Comparison of ENCODE assay signal across 18 cellular contexts in genomic region chr6:75755704-75756103, GRCh38.
"Had no signal": no experiment of that assay in that cellular context is flagged by ENCODE, and none has a peak within 500 bp of the region (broad histone marks: within the 10 kb centered on the region; RNA-seq: fewer than 3 reads in every experiment).

No MANE protein-coding gene starts in this region.

- H3K4me1 Mint-ChIP-seq: activated B cell treated with CpG ODN at 0.5 μM for 24 hours; activated CD4-positive, alpha-beta T cell treated with anti-CD3 and anti-CD28 coated beads, Interleukin-2, amount 10 ng/mL, durations not matched to agents 24 days and 14 days had no signal

- DNase-seq: activated B cell treated with CpG ODN at 0.5 μM for 24 hours; activated CD4-positive, alpha-beta T cell treated with anti-CD3 and anti-CD28 coated beads, Interleukin-2, amount 10 ng/mL, durations not matched to agents 24 days and 14 days; activated CD8-positive, alpha-beta memory T cell treated with anti-CD3 and anti-CD28 coated beads, Interleukin-2, amount 50 U/mL, for 48 hours; activated gamma-delta T cell treated with Interleukin-2 at 50 U/mL for 16 hours; activated naive CD8-positive, alpha-beta T cell treated with anti-CD3 and anti-CD28 coated beads for 36 hours; aorta; cerebellar nuclear complex; left lung; mucosa of descending colon; naive thymus-derived CD4-positive, alpha-beta T cell; stimulated activated CD4-positive, alpha-beta T cell treated with anti-CD3 and anti-CD28 coated beads, Interleukin-15, amount 100 ng/mL, for 24 hours; stimulated activated CD4-positive, alpha-beta T cell treated with anti-CD3 and anti-CD28 coated beads, Interleukin-4, amount 100 ng/mL, for 1 hour; stimulated activated naive B cell treated with anti-CD40 and anti-IgM and Interleukin-4, amounts not matched to agents 10 μg/mL and 1 μg/mL and 100 μg/mL, for 72 hours; thyroid gland had no signal

- H2AFZ ChIP-seq: hepatocyte, parathyroid adenoma had no signal

- H3K9me3 ChIP-seq: left lung, mucosa of descending colon, neutrophil, thyroid gland had no signal

- H3K27ac ChIP-seq: hepatocyte, left lung, neutrophil, parathyroid adenoma, thyroid gland had no signal

- H3K36me3 ChIP-seq: left lung, neutrophil, thyroid gland had no signal

- H3K4me3 Mint-ChIP-seq: activated B cell treated with CpG ODN at 0.5 μM for 24 hours; activated CD4-positive, alpha-beta T cell treated with anti-CD3 and anti-CD28 coated beads, Interleukin-2, amount 10 ng/mL, durations not matched to agents 24 days and 14 days; activated naive CD8-positive, alpha-beta T cell treated with anti-CD3 and anti-CD28 coated beads for 36 hours; dendritic cell treated with granulocyte-macrophage colony-stimulating factor and Interleukin-4, amounts not matched to agents 40 ng/mL and 50 ng/mL, for 4 days; naive thymus-derived CD4-positive, alpha-beta T cell; stimulated activated naive B cell treated with anti-CD40 and anti-IgM and Interleukin-4, amounts not matched to agents 10 μg/mL and 1 μg/mL and 100 μg/mL, for 72 hours had no signal

- H3K4me1 ChIP-seq: parathyroid adenoma had no signal

- H3K27me3 ChIP-seq: hepatocyte, thyroid gland had no signal

- H3K4me2 ChIP-seq: hepatocyte had no signal

- ATAC-seq: left lung; mucosa of descending colon; naive thymus-derived CD4-positive, alpha-beta T cell; stimulated activated naive B cell treated with anti-CD40 and anti-IgM and Interleukin-4, amounts not matched to agents 10 μg/mL and 1 μg/mL and 100 μg/mL, for 72 hours had no signal

- H3K4me3 ChIP-seq: hepatocyte, left lung, mucosa of descending colon, thyroid gland had no signal

- H3K9me3 Mint-ChIP-seq: activated B cell treated with CpG ODN at 0.5 μM for 24 hours; activated CD4-positive, alpha-beta T cell treated with anti-CD3 and anti-CD28 coated beads, Interleukin-2, amount 10 ng/mL, durations not matched to agents 24 days and 14 days; activated naive CD8-positive, alpha-beta T cell treated with anti-CD3 and anti-CD28 coated beads for 36 hours; dendritic cell treated with granulocyte-macrophage colony-stimulating factor and Interleukin-4, amounts not matched to agents 40 ng/mL and 50 ng/mL, for 4 days; stimulated activated naive B cell treated with anti-CD40 and anti-IgM and Interleukin-4, amounts not matched to agents 10 μg/mL and 1 μg/mL and 100 μg/mL, for 72 hours had no signal

- H3K27ac Mint-ChIP-seq: activated B cell treated with CpG ODN at 0.5 μM for 24 hours; activated CD4-positive, alpha-beta T cell treated with anti-CD3 and anti-CD28 coated beads, Interleukin-2, amount 10 ng/mL, durations not matched to agents 24 days and 14 days; activated naive CD8-positive, alpha-beta T cell treated with anti-CD3 and anti-CD28 coated beads for 36 hours; dendritic cell treated with granulocyte-macrophage colony-stimulating factor and Interleukin-4, amounts not matched to agents 40 ng/mL and 50 ng/mL, for 4 days; naive thymus-derived CD4-positive, alpha-beta T cell; stimulated activated naive B cell treated with anti-CD40 and anti-IgM and Interleukin-4, amounts not matched to agents 10 μg/mL and 1 μg/mL and 100 μg/mL, for 72 hours had no signal

- H3K36me3 Mint-ChIP-seq: activated naive CD8-positive, alpha-beta T cell treated with anti-CD3 and anti-CD28 coated beads for 36 hours; naive thymus-derived CD4-positive, alpha-beta T cell; stimulated activated naive B cell treated with anti-CD40 and anti-IgM and Interleukin-4, amounts not matched to agents 10 μg/mL and 1 μg/mL and 100 μg/mL, for 72 hours had no signal
